In genomic region chr3:177284383-177284881, GRCh38 we compare ENCODE assay signal across 8 cellular contexts.
DNase-seq lines count a peak whose midpoint lies in the region; ATAC-seq lines count a peak whose summit lies in the region.

No MANE protein-coding gene starts in this region.

- no peaks in the 10 kb centered on the region for H3K9me3 ChIP-seq in neuron (ENCODE audit: low read length)

- H3K27me3 ChIP-seq in neuron (ENCODE audit: insufficient read depth, low read length) = no peaks in the 10 kb centered on the region

- DNase-seq in Right ventricle myocardium inferior (ENCODE audit: missing footprints) (no peak), cardiac septum (ENCODE audit: low spot score) (no peak), SK-N-DZ (ENCODE audit: low spot score) (peak; percentile 93), ecto neural progenitor cell (ENCODE audit: low spot score) (peak; percentile 57), 8988T (no peak), COLO829 (ENCODE audit: low spot score) (no peak)

- peaks cover 12% of the 10 kb centered on the region for H3K4me1 ChIP-seq in neuron (ENCODE audit: insufficient read depth, low read length)

- H3K36me3 ChIP-seq in neuron (ENCODE audit: insufficient read depth, low read length) = no peaks in the 10 kb centered on the region

- intact Hi-C loops in Right ventricle myocardium inferior (cut with DNase I) (no loop called here), cardiac septum (cut with DNase I) (no loop called here)

- peak overlapping the region; percentile 62 for H2AFZ ChIP-seq in neuron (ENCODE audit: low read depth, low read length)

- peak; percentile 79 for ATAC-seq in Right ventricle myocardium inferior
- no peak for ATAC-seq in GM18907 (IDR thresholded peaks at IDR 0.05; ENCODE audit: unreplicated experiment)

- no peak overlapping the region for H3K4me3 ChIP-seq in neuron (ENCODE audit: low read length)

Comparison
In these comparisons a context has a peak if more than half of its experiments do, and no peak if none do; other contexts are left out.
1. DNase-seq: peak in SK-N-DZ (single experiment) and ecto neural progenitor cell (single experiment); none in Right ventricle myocardium inferior (single experiment), cardiac septum (single experiment), 8988T (single experiment) and COLO829 (single experiment).